1 cellular context compared by ENCODE assay signal in the genomic region with DNA sequence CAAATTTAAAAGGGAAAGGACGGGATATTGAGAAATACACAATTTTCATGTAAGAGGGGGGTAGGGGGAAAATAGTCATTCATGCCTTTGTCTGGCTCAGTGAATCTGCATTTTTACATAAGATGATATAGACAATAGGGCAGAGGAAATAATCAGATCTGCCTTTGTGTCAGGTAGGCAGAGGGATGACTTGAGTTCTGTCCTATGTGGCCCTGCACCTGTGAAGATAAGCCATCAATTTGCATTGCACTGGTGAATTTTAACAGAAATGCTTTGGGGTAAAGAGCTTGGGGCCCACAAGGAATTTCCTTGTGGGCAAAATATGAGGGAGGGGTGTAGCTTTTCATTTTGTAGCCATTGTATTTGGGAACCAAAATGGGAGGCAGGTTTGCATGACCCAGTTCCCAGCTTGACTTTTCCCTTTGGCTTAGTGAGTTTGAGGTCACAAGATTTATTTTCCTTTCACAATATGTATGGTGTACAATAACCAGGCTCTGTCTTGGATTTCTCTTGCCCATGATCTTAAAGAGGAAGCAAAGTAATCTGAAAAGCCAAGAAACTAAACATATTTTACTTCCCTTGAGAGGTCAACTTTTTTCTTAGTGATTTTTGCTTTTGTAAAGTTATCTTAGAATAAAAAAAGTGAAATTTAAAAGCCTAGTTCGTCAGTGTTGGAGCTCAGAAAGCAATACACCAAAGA.
TF ChIP-seq lines count a peak whose summit lies in the region.

No MANE protein-coding gene starts in this region.

TF ChIP-seq in H1, 55 proteins besides CTCF, POLR2A, EP300 and RAD21 (continued from another document):
- TF ChIP-seq, protein P1, sequence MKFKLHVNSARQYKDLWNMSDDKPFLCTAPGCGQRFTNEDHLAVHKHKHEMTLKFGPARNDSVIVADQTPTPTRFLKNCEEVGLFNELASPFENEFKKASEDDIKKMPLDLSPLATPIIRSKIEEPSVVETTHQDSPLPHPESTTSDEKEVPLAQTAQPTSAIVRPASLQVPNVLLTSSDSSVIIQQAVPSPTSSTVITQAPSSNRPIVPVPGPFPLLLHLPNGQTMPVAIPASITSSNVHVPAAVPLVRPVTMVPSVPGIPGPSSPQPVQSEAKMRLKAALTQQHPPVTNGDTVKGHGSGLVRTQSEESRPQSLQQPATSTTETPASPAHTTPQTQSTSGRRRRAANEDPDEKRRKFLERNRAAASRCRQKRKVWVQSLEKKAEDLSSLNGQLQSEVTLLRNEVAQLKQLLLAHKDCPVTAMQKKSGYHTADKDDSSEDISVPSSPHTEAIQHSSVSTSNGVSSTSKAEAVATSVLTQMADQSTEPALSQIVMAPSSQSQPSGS (IDR thresholded peaks at IDR 0.05; ENCODE audit: low read length), result no peak
